In the genomic region with DNA sequence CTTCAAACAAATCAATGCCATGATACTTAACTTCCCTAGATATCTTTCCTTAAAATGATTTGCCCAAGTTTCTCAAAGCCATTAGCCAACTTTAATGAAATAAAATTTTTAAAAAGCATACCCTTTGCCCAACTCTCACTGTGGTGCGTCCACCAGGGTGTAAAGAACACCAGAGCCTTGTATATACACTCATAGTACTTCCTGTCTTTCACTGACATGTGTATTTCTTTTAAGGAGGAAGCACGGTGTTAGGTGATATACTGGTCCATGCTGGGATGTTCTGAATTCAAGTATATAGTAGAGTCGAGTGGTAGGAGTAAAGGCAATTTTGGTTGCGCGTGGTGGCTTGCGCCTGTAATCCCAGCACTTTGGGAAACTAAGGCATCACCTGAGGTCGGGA, we compare ENCODE assay signal across 22 cellular contexts.
"Had no signal": no experiment of that assay in that cellular context is flagged by ENCODE, and none has a peak within 500 bp of the region (broad histone marks: within the 10 kb centered on the region; RNA-seq: fewer than 3 reads in every experiment).

No MANE protein-coding gene starts in this region.

- H3K9me3 ChIP-seq: gastroesophageal sphincter, heart left ventricle, left lung, psoas muscle, tibial nerve, uterus had no signal

- H3K4me3 ChIP-seq: coronary artery, gastroesophageal sphincter, heart left ventricle, left lung, psoas muscle, tibial nerve, uterus had no signal

- ATAC-seq: esophagus mucosa, gastroesophageal sphincter, left lung, psoas muscle, right cardiac atrium had no signal

- H3K27ac ChIP-seq: brain microvascular endothelial cell, coronary artery, gastroesophageal sphincter, psoas muscle, uterus, VCaP had no signal

- H3K4me1 Mint-ChIP-seq: neural crest cell had no signal

- H3K4me3 Mint-ChIP-seq: activated naive CD4-positive, alpha-beta T cell treated with anti-CD3 and anti-CD28 coated beads for 36 hours; activated T-cell treated with anti-CD3 and anti-CD28 coated beads, Interleukin-2, amount 50 U/mL, for 4 hours; neural crest cell had no signal

- DNase-seq: activated CD4-positive, alpha-beta T cell treated with anti-CD3 and anti-CD28 coated beads, Interleukin-2, amount 50 U/mL, for 1 hour; activated CD4-positive, CD25-positive, alpha-beta regulatory T cell treated with anti-CD3 and anti-CD28 coated beads, Interleukin-2, amount 50 U/mL, for 72 hours; activated CD8-positive, alpha-beta memory T cell treated with anti-CD3 and anti-CD28 coated beads, Interleukin-2, amount 50 U/mL, for 4 hours; activated naive CD4-positive, alpha-beta T cell treated with anti-CD3 and anti-CD28 coated beads for 36 hours; activated T-cell treated with anti-CD3 and anti-CD28 coated beads, Interleukin-2, amount 50 U/mL, for 4 hours; aorta; brain microvascular endothelial cell; heart left ventricle; left lung; mammary epithelial cell; midbrain; psoas muscle; right cardiac atrium; stimulated activated naive CD8-positive, alpha-beta T cell treated with anti-CD3 and anti-CD28 coated beads, Interleukin-15, Interleukin-2, amounts not matched to agents 100 U/mL and 50 U/mL, for 24 hours; substantia nigra; uterus had no signal

- H3K36me3 ChIP-seq: brain microvascular endothelial cell, heart left ventricle, left lung, tibial nerve, uterus had no signal

- H3K9me3 Mint-ChIP-seq: activated T-cell treated with anti-CD3 and anti-CD28 coated beads, Interleukin-2, amount 50 U/mL, for 4 hours; neural crest cell had no signal

- H3K27me3 ChIP-seq: brain microvascular endothelial cell, gastroesophageal sphincter, heart left ventricle, left lung, tibial nerve, uterus had no signal
